ENCODE assay signal across 11 cellular contexts in genomic region chr16:27325736-27326135, GRCh38. TPM values are rescaled to one million over a fixed set of nuclear protein-coding genes. Genes with fewer than 3 reads are reported as not detected.
DNase-seq lines count a peak whose midpoint lies in the region; ATAC-seq and TF ChIP-seq lines count a peak whose summit lies in the region.
"Had no signal": no experiment of that assay in that cellular context is flagged by ENCODE, and none has a peak within 500 bp of the region (broad histone marks: within the 10 kb centered on the region; RNA-seq: fewer than 3 reads in every experiment).

No MANE protein-coding gene starts in this region.

- ATAC-seq in Right ventricle myocardium inferior (no peak), upper lobe of right lung (no peak)

- H3K27me3 ChIP-seq in cardiac muscle cell (no peaks in the 10 kb centered on the region), breast epithelium (no peaks in the 10 kb centered on the region), mucosa of rectum (ENCODE audit: control insufficient read depth in 2 of 2, insufficient read depth in 2 of 2, low read length in 2 of 2) (no peaks in the 10 kb centered on the region), upper lobe of right lung (no peaks in the 10 kb centered on the region)

- no peak overlapping the region for H3K9ac ChIP-seq in mucosa of rectum (ENCODE audit: low read depth in 1 of 2, low read length in 2 of 2)

- intact Hi-C loops in Right ventricle myocardium inferior (cut with DNase I) (loop anchor here (5.0 kb wide), 1 partner anchor 93 kb away; no protein-coding TSS in a partner anchor), breast epithelium (cut with DNase I; ENCODE audit: low total_unique reads) (loop anchor here (10.0 kb wide), 1 partner anchor 71 kb away; no protein-coding TSS in a partner anchor), upper lobe of right lung (cut with DNase I) (no loop called here)

- H3K4me1 ChIP-seq in cardiac muscle cell (ENCODE audit: low read depth): peaks cover 38% of the 10 kb centered on the region
- peaks cover 9 to 18% of the 10 kb centered on the region in 2 donors for H3K4me1 ChIP-seq in breast epithelium
- H3K4me1 ChIP-seq in mucosa of rectum (ENCODE audit: control insufficient read depth in 2 of 2, insufficient read depth in 2 of 2, low read length in 2 of 2): peaks cover 46 to 51% of the 10 kb centered on the region in 2 donors
- peaks cover 92% of the 10 kb centered on the region for H3K4me1 ChIP-seq in upper lobe of right lung
- H3K4me1 ChIP-seq: HAP-1 had no signal

- no peak overlapping the region for H3K4me3 ChIP-seq in cardiac muscle cell
- H3K4me3 ChIP-seq in breast epithelium: no peak overlapping the region
- no peak overlapping the region for H3K4me3 ChIP-seq in mucosa of rectum (ENCODE audit: low read length in 2 of 2)
- no peak overlapping the region for H3K4me3 ChIP-seq in upper lobe of right lung
- no peak overlapping the region for H3K4me3 ChIP-seq in foreskin fibroblast (ENCODE audit: low read depth in 1 of 2, low read length in 2 of 2)
- H3K4me3 ChIP-seq: HAP-1 had no signal

- H3K36me3 ChIP-seq in cardiac muscle cell: no peaks in the 10 kb centered on the region
- no peaks in the 10 kb centered on the region for H3K36me3 ChIP-seq in breast epithelium
- peaks cover 6 to 7% of the 10 kb centered on the region in 2 donors for H3K36me3 ChIP-seq in mucosa of rectum (ENCODE audit: control insufficient read depth in 2 of 2, insufficient read depth in 2 of 2, low read length in 2 of 2)
- H3K36me3 ChIP-seq in upper lobe of right lung: no peaks in the 10 kb centered on the region
- H3K36me3 ChIP-seq: HAP-1 had no signal

- H3K27ac ChIP-seq in cardiac muscle cell (peak overlapping the region; percentile 99), breast epithelium (peak overlapping the region; percentile 97 to 98), mucosa of rectum (ENCODE audit: low read depth in 2 of 2, low read length in 2 of 2) (peak overlapping the region; percentile 78 to 85), upper lobe of right lung (peak overlapping the region; percentile 92)

- TF ChIP-seq CTCF in cardiac muscle cell (IDR thresholded peaks at IDR 0.05; ENCODE audit: low read depth, low read length): no peak
- TF ChIP-seq CTCF in breast epithelium (IDR thresholded peaks at IDR 0.05): no peak
- no peak for TF ChIP-seq CTCF in upper lobe of right lung (IDR thresholded peaks at IDR 0.05)
- TF ChIP-seq CTCF in foreskin fibroblast (IDR thresholded peaks at IDR 0.05; ENCODE audit: low read depth, low read length): no peak

- H3K9me3 ChIP-seq in cardiac muscle cell (ENCODE audit: low read depth) (no peaks in the 10 kb centered on the region), breast epithelium (no peaks in the 10 kb centered on the region), mucosa of rectum (ENCODE audit: control insufficient read depth in 2 of 2, low read length in 2 of 2) (no peaks in the 10 kb centered on the region), upper lobe of right lung (no peaks in the 10 kb centered on the region)
- H3K9me3 ChIP-seq: HAP-1 had no signal

- TF ChIP-seq POLR2A in breast epithelium (IDR thresholded peaks at IDR 0.05): no peak

- DNase-seq in cardiac muscle cell (ENCODE audit: low read depth in 1 of 2, low spot score in 1 of 2) (no peak), Right ventricle myocardium inferior (ENCODE audit: missing footprints) (no peak), breast epithelium (ENCODE audit: low spot score in 2 of 2) (no peak), upper lobe of right lung (no peak), foreskin fibroblast (no peak), globus pallidus (ENCODE audit: low spot score) (no peak)
- DNase-seq in stimulated activated CD4-positive, alpha-beta T cell treated with anti-CD3 and anti-CD28 coated beads, Interleukin-4, amount 100 ng/mL, for 4 hours: no peak
- DNase-seq: NCI-H510A, T1000 had no signal

RNA-seq across cellular contexts. Expression of gene IL4R, which starts 12.0 kb away (rescaled TPM):
- total RNA-seq in cardiac muscle cell (30.9 and 66.1 TPM in 2 replicates), Right ventricle myocardium inferior (11.1 TPM), breast epithelium (10 to 100 TPM; 18.7 to 53.4 (median 51.8) TPM), upper lobe of right lung (153 TPM)
- 38.1 and 69.1 TPM in 2 replicates for polyA plus RNA-seq in cardiac muscle cell

RNA-seq across cellular contexts. Expression of gene NSMCE1, which starts 57.2 kb away (rescaled TPM):
- total RNA-seq in cardiac muscle cell (14.2 and 28.2 TPM in 2 replicates), Right ventricle myocardium inferior (35.8 TPM), breast epithelium (10 to 100 TPM; 32.4 to 54.6 (median 51.8) TPM), upper lobe of right lung (49.2 TPM)
- polyA plus RNA-seq in cardiac muscle cell: 23.4 and 65.8 TPM in 2 replicates
